ENCODE assay signal across 1 cellular context in the genomic region with DNA sequence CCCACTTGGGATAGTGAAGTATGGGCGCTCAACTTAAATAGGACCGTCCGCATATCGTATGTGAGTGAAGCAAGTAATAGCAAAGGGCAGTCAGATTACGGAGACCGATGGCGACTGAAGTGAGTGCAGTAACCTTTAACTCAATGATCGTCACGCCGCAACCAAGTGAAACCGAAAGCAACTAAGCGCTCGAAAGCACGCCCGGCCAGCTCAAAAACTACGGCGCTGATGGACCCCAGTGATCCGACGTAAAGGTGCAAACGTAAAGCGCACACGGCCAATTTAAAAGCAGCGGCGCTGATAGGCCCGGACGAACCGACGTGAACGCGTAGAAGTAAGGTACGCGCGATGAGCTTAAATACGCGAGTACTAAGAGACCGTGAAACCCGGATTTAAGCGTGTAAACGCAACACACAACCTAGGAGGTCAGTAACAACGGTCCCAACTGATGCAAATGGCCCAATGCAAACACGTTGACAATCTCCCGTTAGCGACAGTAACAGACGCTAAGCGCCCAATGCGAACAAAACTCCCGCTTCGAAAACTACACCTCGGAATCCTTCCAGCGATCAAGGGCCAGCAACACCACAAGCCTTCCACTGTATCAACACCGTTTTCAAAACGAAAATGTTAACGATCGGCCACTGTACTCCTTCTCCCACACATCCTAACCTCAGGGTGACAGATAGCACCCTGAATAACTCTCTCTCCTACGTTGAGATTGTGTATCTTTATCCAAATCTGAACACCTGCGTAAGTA.
TF ChIP-seq lines count a peak whose summit lies in the region.

No MANE protein-coding gene starts in this region.

TF ChIP-seq in WTC11, 78 proteins besides CTCF, POLR2A, EP300 and RAD21 (continued from another document):
- peak; percentile 93 for TF ChIP-seq ZNF532 (CRISPR knock-in tag; IDR thresholded peaks at IDR 0.05; ENCODE audit: borderline replicate concordance)
- no peak for TF ChIP-seq ZNF263 (CRISPR knock-in tag; IDR thresholded peaks at IDR 0.05; ENCODE audit: low read depth)
- peak; percentile 84; the same call in 1 of the 2 replicates for TF ChIP-seq AR (CRISPR knock-in tag; IDR thresholded peaks at IDR 0.05)
- TF ChIP-seq, protein P1, sequence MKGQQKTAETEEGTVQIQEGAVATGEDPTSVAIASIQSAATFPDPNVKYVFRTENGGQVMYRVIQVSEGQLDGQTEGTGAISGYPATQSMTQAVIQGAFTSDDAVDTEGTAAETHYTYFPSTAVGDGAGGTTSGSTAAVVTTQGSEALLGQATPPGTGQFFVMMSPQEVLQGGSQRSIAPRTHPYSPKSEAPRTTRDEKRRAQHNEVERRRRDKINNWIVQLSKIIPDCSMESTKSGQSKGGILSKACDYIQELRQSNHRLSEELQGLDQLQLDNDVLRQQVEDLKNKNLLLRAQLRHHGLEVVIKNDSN (CRISPR knock-in tag; IDR thresholded peaks at IDR 0.05) = no peak
- peak; percentile 95 for TF ChIP-seq GABPB1 (CRISPR knock-in tag; IDR thresholded peaks at IDR 0.05)
- TF ChIP-seq ZNF416 (CRISPR knock-in tag; IDR thresholded peaks at IDR 0.05) = peak; percentile 83; the same call in 1 of the 2 replicates
- TF ChIP-seq ZNF423 (CRISPR knock-in tag; IDR thresholded peaks at IDR 0.05) = no peak
- TF ChIP-seq NR2C2 (CRISPR knock-in tag; IDR thresholded peaks at IDR 0.05) = no peak
- TF ChIP-seq PREB (CRISPR knock-in tag; IDR thresholded peaks at IDR 0.05; ENCODE audit: borderline replicate concordance) = peak; percentile 87; the same call in 1 of the 2 replicates
- TF ChIP-seq, protein P2, sequence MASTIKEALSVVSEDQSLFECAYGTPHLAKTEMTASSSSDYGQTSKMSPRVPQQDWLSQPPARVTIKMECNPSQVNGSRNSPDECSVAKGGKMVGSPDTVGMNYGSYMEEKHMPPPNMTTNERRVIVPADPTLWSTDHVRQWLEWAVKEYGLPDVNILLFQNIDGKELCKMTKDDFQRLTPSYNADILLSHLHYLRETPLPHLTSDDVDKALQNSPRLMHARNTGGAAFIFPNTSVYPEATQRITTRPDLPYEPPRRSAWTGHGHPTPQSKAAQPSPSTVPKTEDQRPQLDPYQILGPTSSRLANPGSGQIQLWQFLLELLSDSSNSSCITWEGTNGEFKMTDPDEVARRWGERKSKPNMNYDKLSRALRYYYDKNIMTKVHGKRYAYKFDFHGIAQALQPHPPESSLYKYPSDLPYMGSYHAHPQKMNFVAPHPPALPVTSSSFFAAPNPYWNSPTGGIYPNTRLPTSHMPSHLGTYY (CRISPR knock-in tag; IDR thresholded peaks at IDR 0.05) = 0 out of 2 replicates have a peak, but pooled peaks have one; percentile 40
- TF ChIP-seq, protein P3, sequence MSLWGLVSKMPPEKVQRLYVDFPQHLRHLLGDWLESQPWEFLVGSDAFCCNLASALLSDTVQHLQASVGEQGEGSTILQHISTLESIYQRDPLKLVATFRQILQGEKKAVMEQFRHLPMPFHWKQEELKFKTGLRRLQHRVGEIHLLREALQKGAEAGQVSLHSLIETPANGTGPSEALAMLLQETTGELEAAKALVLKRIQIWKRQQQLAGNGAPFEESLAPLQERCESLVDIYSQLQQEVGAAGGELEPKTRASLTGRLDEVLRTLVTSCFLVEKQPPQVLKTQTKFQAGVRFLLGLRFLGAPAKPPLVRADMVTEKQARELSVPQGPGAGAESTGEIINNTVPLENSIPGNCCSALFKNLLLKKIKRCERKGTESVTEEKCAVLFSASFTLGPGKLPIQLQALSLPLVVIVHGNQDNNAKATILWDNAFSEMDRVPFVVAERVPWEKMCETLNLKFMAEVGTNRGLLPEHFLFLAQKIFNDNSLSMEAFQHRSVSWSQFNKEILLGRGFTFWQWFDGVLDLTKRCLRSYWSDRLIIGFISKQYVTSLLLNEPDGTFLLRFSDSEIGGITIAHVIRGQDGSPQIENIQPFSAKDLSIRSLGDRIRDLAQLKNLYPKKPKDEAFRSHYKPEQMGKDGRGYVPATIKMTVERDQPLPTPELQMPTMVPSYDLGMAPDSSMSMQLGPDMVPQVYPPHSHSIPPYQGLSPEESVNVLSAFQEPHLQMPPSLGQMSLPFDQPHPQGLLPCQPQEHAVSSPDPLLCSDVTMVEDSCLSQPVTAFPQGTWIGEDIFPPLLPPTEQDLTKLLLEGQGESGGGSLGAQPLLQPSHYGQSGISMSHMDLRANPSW (CRISPR knock-in tag; conservative IDR thresholded peaks at IDR 0.05; ENCODE audit: low read depth) = no peak
- TF ChIP-seq ZNF671 (CRISPR knock-in tag; IDR thresholded peaks at IDR 0.05) = peak; percentile 93
- TF ChIP-seq CBFB (CRISPR knock-in tag; IDR thresholded peaks at IDR 0.05; ENCODE audit: low read depth) = no peak
- TF ChIP-seq, protein P4, sequence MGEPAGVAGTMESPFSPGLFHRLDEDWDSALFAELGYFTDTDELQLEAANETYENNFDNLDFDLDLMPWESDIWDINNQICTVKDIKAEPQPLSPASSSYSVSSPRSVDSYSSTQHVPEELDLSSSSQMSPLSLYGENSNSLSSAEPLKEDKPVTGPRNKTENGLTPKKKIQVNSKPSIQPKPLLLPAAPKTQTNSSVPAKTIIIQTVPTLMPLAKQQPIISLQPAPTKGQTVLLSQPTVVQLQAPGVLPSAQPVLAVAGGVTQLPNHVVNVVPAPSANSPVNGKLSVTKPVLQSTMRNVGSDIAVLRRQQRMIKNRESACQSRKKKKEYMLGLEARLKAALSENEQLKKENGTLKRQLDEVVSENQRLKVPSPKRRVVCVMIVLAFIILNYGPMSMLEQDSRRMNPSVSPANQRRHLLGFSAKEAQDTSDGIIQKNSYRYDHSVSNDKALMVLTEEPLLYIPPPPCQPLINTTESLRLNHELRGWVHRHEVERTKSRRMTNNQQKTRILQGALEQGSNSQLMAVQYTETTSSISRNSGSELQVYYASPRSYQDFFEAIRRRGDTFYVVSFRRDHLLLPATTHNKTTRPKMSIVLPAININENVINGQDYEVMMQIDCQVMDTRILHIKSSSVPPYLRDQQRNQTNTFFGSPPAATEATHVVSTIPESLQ (CRISPR knock-in tag; IDR thresholded peaks at IDR 0.05) = no peak
- TF ChIP-seq, protein P5, sequence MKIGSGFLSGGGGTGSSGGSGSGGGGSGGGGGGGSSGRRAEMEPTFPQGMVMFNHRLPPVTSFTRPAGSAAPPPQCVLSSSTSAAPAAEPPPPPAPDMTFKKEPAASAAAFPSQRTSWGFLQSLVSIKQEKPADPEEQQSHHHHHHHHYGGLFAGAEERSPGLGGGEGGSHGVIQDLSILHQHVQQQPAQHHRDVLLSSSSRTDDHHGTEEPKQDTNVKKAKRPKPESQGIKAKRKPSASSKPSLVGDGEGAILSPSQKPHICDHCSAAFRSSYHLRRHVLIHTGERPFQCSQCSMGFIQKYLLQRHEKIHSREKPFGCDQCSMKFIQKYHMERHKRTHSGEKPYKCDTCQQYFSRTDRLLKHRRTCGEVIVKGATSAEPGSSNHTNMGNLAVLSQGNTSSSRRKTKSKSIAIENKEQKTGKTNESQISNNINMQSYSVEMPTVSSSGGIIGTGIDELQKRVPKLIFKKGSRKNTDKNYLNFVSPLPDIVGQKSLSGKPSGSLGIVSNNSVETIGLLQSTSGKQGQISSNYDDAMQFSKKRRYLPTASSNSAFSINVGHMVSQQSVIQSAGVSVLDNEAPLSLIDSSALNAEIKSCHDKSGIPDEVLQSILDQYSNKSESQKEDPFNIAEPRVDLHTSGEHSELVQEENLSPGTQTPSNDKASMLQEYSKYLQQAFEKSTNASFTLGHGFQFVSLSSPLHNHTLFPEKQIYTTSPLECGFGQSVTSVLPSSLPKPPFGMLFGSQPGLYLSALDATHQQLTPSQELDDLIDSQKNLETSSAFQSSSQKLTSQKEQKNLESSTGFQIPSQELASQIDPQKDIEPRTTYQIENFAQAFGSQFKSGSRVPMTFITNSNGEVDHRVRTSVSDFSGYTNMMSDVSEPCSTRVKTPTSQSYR (CRISPR knock-in tag; IDR thresholded peaks at IDR 0.05) = no peak
- TF ChIP-seq, protein P6, sequence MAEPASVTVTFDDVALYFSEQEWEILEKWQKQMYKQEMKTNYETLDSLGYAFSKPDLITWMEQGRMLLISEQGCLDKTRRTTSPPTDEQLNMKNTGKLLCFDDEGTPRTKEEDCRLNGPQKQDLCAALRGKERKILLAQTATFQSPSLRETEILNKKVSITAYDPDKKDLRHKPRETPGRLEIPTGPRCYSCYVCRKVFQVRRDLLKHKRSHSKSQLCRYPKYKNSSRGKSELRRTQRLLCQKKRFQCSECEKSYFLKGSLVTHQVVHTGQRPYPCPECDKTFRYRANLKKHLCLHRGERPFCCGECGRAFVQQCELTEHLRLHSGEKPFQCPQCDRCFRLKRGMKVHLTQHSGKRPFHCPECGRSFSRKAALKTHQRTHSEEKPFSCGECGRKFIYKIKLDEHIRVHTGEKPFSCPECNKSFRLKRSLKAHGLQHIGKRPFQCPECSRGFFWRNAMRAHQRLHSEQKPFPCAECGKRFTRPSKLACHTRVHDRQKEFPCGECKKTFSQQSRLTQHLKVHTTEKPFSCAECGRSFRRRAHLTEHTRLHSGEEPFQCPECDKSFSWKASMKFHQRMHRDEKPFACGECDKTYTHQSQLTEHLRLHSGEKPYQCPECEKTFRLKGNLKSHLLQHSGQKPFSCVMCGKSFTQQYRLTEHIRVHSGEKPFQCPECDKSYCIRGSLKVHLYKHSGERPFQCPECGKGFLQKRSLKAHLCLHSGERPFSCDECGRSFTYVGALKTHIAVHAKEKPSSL (CRISPR knock-in tag; conservative IDR thresholded peaks at IDR 0.05) = no peak
- TF ChIP-seq MXD4 (CRISPR knock-in tag; IDR thresholded peaks at IDR 0.05; ENCODE audit: borderline replicate concordance) = no peak
- no peak for TF ChIP-seq CREM (CRISPR knock-in tag; IDR thresholded peaks at IDR 0.05)
- no peak for TF ChIP-seq ZNF121 (CRISPR knock-in tag; IDR thresholded peaks at IDR 0.05)
- TF ChIP-seq ZNF138 (CRISPR knock-in tag; conservative IDR thresholded peaks at IDR 0.05) = no peak
